ENCODE assay signal across 1 cellular context in the genomic region with DNA sequence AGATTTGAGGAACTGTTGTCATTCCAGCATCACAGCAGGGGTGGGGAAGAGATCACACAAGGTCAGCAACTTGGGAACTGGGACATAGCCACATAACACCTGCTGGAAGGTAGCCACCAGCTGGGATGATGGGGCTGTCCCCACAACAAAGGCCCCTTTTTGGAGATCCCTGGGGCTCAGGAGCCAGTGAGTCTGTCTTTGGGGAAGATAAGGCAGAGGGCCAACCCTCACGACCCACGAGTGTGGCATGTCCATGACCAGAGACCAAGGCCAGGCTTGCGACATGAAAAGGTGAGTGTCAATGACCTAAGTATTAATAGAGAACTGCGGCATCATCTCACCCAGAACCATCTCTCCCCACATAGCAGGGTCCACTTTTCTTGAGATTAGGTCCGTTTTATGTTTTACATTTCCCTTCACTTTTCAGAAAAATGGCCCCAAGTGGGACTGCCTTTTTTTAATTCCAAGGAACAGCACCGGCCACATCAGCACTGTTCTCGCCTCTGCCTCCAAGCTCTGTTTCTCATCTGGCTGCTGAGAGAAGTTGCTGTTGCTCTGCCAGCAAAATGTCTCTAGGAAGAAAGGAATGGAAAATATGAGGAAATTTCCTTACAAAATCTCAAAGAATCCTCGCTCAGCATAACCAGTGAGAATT.
A peak's percentile ranks its signal among the peaks of the same experiment; 100 is the strongest.
TF ChIP-seq lines count a peak whose summit lies in the region.

No MANE protein-coding gene starts in this region.

TF ChIP-seq in HepG2, 621 proteins besides CTCF, POLR2A, EP300 and RAD21 (continued from another document and continues in another):
- TF ChIP-seq, protein P1, sequence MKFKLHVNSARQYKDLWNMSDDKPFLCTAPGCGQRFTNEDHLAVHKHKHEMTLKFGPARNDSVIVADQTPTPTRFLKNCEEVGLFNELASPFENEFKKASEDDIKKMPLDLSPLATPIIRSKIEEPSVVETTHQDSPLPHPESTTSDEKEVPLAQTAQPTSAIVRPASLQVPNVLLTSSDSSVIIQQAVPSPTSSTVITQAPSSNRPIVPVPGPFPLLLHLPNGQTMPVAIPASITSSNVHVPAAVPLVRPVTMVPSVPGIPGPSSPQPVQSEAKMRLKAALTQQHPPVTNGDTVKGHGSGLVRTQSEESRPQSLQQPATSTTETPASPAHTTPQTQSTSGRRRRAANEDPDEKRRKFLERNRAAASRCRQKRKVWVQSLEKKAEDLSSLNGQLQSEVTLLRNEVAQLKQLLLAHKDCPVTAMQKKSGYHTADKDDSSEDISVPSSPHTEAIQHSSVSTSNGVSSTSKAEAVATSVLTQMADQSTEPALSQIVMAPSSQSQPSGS (CRISPR knock-in tag; IDR thresholded peaks at IDR 0.05), result peak; percentile 40; the same call in 1 of the 2 replicates
- no peak for TF ChIP-seq SNAPC2 (CRISPR knock-in tag; IDR thresholded peaks at IDR 0.05)
- no peak for TF ChIP-seq NONO (IDR thresholded peaks at IDR 0.05)
- peak; percentile 42; the same call in 1 of the 2 replicates for TF ChIP-seq NONO (CRISPR knock-in tag; conservative IDR thresholded peaks at IDR 0.05)
- TF ChIP-seq, protein P2, sequence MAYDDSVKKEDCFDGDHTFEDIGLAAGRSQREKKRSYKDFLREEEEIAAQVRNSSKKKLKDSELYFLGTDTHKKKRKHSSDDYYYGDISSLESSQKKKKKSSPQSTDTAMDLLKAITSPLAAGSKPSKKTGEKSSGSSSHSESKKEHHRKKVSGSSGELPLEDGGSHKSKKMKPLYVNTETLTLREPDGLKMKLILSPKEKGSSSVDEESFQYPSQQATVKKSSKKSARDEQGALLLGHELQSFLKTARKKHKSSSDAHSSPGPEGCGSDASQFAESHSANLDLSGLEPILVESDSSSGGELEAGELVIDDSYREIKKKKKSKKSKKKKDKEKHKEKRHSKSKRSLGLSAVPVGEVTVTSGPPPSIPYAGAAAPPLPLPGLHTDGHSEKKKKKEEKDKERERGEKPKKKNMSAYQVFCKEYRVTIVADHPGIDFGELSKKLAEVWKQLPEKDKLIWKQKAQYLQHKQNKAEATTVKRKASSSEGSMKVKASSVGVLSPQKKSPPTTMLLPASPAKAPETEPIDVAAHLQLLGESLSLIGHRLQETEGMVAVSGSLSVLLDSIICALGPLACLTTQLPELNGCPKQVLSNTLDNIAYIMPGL (CRISPR knock-in tag; IDR thresholded peaks at IDR 0.05; ENCODE audit: borderline replicate concordance in 1 of 2, low read depth in 1 of 2), result no peak
- peak; percentile 90; the same call in 1 of the 2 replicates for TF ChIP-seq ZNF205 (CRISPR knock-in tag; IDR thresholded peaks at IDR 0.05)
- TF ChIP-seq ZNF564 (CRISPR knock-in tag; IDR thresholded peaks at IDR 0.05), result no peak
- 0 out of 2 replicates have a peak, but pooled peaks have one; percentile 21 for TF ChIP-seq ZNF446 (CRISPR knock-in tag; IDR thresholded peaks at IDR 0.05)
- TF ChIP-seq TEAD3 (CRISPR knock-in tag; optimal IDR thresholded peaks at IDR 0.05; ENCODE audit: borderline replicate concordance), result peak; percentile 81
- TF ChIP-seq BCL6 (CRISPR knock-in tag; IDR thresholded peaks at IDR 0.05), result peak; percentile 75; the same call in 1 of the 2 replicates
- peak; percentile 56; the same call in 1 of the 2 replicates for TF ChIP-seq SMAD3 (CRISPR knock-in tag; IDR thresholded peaks at IDR 0.05)
- TF ChIP-seq CREB1 (IDR thresholded peaks at IDR 0.05), result no peak
- peak; percentile 62; the same call in 1 of the 2 replicates for TF ChIP-seq CREB1 (CRISPR knock-in tag; IDR thresholded peaks at IDR 0.05)
- TF ChIP-seq KDM2A (CRISPR knock-in tag; IDR thresholded peaks at IDR 0.05; ENCODE audit: borderline replicate concordance, low read depth), result 0 out of 2 replicates have a peak, but pooled peaks have one; percentile 21
- TF ChIP-seq, protein P3, sequence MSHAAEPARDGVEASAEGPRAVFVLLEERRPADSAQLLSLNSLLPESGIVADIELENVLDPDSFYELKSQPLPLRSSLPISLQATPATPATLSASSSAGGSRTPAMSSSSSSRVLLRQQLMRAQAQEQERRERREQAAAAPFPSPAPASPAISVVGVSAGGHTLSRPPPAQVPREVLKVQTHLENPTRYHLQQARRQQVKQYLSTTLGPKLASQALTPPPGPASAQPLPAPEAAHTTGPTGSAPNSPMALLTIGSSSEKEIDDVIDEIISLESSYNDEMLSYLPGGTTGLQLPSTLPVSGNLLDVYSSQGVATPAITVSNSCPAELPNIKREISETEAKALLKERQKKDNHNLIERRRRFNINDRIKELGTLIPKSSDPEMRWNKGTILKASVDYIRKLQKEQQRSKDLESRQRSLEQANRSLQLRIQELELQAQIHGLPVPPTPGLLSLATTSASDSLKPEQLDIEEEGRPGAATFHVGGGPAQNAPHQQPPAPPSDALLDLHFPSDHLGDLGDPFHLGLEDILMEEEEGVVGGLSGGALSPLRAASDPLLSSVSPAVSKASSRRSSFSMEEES (CRISPR knock-in tag; IDR thresholded peaks at IDR 0.05), result peak; percentile 65; the same call in 1 of the 2 replicates
- TF ChIP-seq NR2F6 (IDR thresholded peaks at IDR 0.05), result peak; percentile 80
- peak; percentile 87 for TF ChIP-seq NR2F6 (CRISPR knock-in tag; IDR thresholded peaks at IDR 0.05)
- TF ChIP-seq BHLHE40 (IDR thresholded peaks at IDR 0.05; ENCODE audit: low read length), result no peak
- TF ChIP-seq, protein P4, sequence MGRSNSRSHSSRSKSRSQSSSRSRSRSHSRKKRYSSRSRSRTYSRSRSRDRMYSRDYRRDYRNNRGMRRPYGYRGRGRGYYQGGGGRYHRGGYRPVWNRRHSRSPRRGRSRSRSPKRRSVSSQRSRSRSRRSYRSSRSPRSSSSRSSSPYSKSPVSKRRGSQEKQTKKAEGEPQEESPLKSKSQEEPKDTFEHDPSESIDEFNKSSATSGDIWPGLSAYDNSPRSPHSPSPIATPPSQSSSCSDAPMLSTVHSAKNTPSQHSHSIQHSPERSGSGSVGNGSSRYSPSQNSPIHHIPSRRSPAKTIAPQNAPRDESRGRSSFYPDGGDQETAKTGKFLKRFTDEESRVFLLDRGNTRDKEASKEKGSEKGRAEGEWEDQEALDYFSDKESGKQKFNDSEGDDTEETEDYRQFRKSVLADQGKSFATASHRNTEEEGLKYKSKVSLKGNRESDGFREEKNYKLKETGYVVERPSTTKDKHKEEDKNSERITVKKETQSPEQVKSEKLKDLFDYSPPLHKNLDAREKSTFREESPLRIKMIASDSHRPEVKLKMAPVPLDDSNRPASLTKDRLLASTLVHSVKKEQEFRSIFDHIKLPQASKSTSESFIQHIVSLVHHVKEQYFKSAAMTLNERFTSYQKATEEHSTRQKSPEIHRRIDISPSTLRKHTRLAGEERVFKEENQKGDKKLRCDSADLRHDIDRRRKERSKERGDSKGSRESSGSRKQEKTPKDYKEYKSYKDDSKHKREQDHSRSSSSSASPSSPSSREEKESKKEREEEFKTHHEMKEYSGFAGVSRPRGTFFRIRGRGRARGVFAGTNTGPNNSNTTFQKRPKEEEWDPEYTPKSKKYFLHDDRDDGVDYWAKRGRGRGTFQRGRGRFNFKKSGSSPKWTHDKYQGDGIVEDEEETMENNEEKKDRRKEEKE (IDR thresholded peaks at IDR 0.05), result no peak
- TF ChIP-seq ZNF850 (CRISPR knock-in tag; conservative IDR thresholded peaks at IDR 0.05), result no peak
- no peak for TF ChIP-seq ZNF224 (CRISPR knock-in tag; IDR thresholded peaks at IDR 0.05)
- no peak for TF ChIP-seq RELA (CRISPR knock-in tag; IDR thresholded peaks at IDR 0.05)
- TF ChIP-seq, protein P5, sequence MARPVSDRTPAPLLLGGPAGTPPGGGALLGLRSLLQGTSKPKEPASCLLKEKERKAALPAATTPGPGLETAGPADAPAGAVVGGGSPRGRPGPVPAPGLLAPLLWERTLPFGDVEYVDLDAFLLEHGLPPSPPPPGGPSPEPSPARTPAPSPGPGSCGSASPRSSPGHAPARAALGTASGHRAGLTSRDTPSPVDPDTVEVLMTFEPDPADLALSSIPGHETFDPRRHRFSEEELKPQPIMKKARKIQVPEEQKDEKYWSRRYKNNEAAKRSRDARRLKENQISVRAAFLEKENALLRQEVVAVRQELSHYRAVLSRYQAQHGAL (CRISPR knock-in tag; IDR thresholded peaks at IDR 0.05; ENCODE audit: not compliant biosample characterization), result no peak
- no peak for TF ChIP-seq KDM3A (CRISPR knock-in tag; IDR thresholded peaks at IDR 0.05; ENCODE audit: low read depth)
- TF ChIP-seq PITX1 (CRISPR knock-in tag; IDR thresholded peaks at IDR 0.05), result peak; percentile 57; the same call in 1 of the 2 replicates
- peak; percentile 98 for TF ChIP-seq RXRA (CRISPR knock-in tag; IDR thresholded peaks at IDR 0.05)
- peak; percentile 88 for TF ChIP-seq GATAD2A (CRISPR knock-in tag; IDR thresholded peaks at IDR 0.05)
- 0 out of 2 replicates have a peak, but pooled peaks have one; percentile 47 for TF ChIP-seq TOE1 (CRISPR knock-in tag; IDR thresholded peaks at IDR 0.05)
- TF ChIP-seq ELF3 (CRISPR knock-in tag; IDR thresholded peaks at IDR 0.05), result 0 out of 2 replicates have a peak, but pooled peaks have one; percentile 20
- TF ChIP-seq NFE2L2 (IDR thresholded peaks at IDR 0.05; ENCODE audit: low read length), result 0 out of 2 replicates have a peak, but pooled peaks have one; percentile 30
- no peak for TF ChIP-seq SRY (CRISPR knock-in tag; IDR thresholded peaks at IDR 0.05)
- TF ChIP-seq, protein P6, sequence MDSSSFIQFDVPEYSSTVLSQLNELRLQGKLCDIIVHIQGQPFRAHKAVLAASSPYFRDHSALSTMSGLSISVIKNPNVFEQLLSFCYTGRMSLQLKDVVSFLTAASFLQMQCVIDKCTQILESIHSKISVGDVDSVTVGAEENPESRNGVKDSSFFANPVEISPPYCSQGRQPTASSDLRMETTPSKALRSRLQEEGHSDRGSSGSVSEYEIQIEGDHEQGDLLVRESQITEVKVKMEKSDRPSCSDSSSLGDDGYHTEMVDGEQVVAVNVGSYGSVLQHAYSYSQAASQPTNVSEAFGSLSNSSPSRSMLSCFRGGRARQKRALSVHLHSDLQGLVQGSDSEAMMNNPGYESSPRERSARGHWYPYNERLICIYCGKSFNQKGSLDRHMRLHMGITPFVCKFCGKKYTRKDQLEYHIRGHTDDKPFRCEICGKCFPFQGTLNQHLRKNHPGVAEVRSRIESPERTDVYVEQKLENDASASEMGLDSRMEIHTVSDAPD (CRISPR knock-in tag; IDR thresholded peaks at IDR 0.05), result peak; percentile 48; the same call in 1 of the 2 replicates
- peak; percentile 13 for TF ChIP-seq TBL1XR1 (IDR thresholded peaks at IDR 0.05; ENCODE audit: borderline replicate concordance, low read length, partially characterized antibody)
- no peak for TF ChIP-seq SNRNP70 (IDR thresholded peaks at IDR 0.05; ENCODE audit: low read depth, low read length)
- TF ChIP-seq ZNF788 (CRISPR knock-in tag; IDR thresholded peaks at IDR 0.05; ENCODE audit: borderline replicate concordance), result peak; percentile 85; the same call in 1 of the 2 replicates
- TF ChIP-seq, protein P7, sequence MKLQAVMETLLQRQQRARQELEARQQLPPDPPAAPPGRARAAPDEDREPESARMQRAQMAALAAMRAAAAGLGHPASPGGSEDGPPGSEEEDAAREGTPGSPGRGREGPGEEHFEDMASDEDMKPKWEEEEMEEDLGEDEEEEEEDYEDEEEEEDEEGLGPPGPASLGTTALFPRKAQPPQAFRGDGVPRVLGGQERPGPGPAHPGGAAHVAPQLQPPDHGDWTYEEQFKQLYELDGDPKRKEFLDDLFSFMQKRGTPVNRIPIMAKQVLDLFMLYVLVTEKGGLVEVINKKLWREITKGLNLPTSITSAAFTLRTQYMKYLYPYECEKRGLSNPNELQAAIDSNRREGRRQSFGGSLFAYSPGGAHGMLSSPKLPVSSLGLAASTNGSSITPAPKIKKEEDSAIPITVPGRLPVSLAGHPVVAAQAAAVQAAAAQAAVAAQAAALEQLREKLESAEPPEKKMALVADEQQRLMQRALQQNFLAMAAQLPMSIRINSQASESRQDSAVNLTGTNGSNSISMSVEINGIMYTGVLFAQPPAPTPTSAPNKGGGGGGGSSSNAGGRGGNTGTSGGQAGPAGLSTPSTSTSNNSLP (IDR thresholded peaks at IDR 0.05; ENCODE audit: low read depth, low read length), result 0 out of 2 replicates have a peak, but pooled peaks have one; percentile 36
- peak; percentile 60 for TF ChIP-seq RARA (CRISPR knock-in tag; IDR thresholded peaks at IDR 0.05)
- TF ChIP-seq PPARG (CRISPR knock-in tag; conservative IDR thresholded peaks at IDR 0.05), result 0 out of 2 replicates have a peak, but pooled peaks have one; percentile 10
- TF ChIP-seq, protein P8, sequence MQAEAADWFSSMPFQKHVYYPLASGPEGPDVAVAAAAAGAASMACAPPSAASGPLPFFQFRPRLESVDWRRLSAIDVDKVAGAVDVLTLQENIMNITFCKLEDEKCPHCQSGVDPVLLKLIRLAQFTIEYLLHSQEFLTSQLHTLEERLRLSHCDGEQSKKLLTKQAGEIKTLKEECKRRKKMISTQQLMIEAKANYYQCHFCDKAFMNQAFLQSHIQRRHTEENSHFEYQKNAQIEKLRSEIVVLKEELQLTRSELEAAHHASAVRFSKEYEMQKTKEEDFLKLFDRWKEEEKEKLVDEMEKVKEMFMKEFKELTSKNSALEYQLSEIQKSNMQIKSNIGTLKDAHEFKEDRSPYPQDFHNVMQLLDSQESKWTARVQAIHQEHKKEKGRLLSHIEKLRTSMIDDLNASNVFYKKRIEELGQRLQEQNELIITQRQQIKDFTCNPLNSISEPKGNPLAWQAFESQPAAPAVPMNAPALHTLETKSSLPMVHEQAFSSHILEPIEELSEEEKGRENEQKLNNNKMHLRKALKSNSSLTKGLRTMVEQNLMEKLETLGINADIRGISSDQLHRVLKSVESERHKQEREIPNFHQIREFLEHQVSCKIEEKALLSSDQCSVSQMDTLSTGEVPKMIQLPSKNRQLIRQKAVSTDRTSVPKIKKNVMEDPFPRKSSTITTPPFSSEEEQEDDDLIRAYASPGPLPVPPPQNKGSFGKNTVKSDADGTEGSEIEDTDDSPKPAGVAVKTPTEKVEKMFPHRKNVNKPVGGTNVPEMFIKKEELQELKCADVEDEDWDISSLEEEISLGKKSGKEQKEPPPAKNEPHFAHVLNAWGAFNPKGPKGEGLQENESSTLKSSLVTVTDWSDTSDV (CRISPR knock-in tag; IDR thresholded peaks at IDR 0.05), result no peak
- TF ChIP-seq GATA4 (IDR thresholded peaks at IDR 0.05; ENCODE audit: borderline replicate concordance, low read depth), result peak; percentile 69
- no peak for TF ChIP-seq ZNF253 (CRISPR knock-in tag; IDR thresholded peaks at IDR 0.05; ENCODE audit: borderline replicate concordance)
- peak; percentile 62; the same call in 1 of the 2 replicates for TF ChIP-seq HOXA3 (CRISPR knock-in tag; IDR thresholded peaks at IDR 0.05)
- TF ChIP-seq ZNF20 (CRISPR knock-in tag; IDR thresholded peaks at IDR 0.05), result no peak
- TF ChIP-seq HMG20A (CRISPR knock-in tag; IDR thresholded peaks at IDR 0.05; ENCODE audit: borderline replicate concordance), result peak; percentile 85; the same call in 1 of the 2 replicates
- no peak for TF ChIP-seq ZNF382 (CRISPR knock-in tag; IDR thresholded peaks at IDR 0.05; ENCODE audit: borderline replicate concordance)
